Comparison of ENCODE assay signal across 8 cellular contexts in genomic region chr1:96722161-96722908, GRCh38. TPM values are rescaled to one million over a fixed set of nuclear protein-coding genes. Genes with fewer than 3 reads are reported as not detected.
DNase-seq lines count a peak whose midpoint lies in the region; TF ChIP-seq lines count a peak whose summit lies in the region.

No MANE protein-coding gene starts in this region.

- H3K27ac ChIP-seq in spleen: peak overlapping the region; percentile 80 to 97 (median 96)

- H3K27me3 Mint-ChIP-seq in T-helper 1 cell treated with Interleukin-12 subunit alpha and Interleukin-12 subunit beta and Interleukin-4 antibody, amounts not matched to agents 30 μg/mL and 1 μg/mL, for 36 hours (ENCODE audit: low read depth): peaks cover 11% of the 10 kb centered on the region

- H3K9me3 Mint-ChIP-seq in T-helper 1 cell treated with Interleukin-12 subunit alpha and Interleukin-12 subunit beta and Interleukin-4 antibody, amounts not matched to agents 30 μg/mL and 1 μg/mL, for 36 hours: no peaks in the 10 kb centered on the region

- peak overlapping the region; percentile 93 for H3K27ac Mint-ChIP-seq in T-helper 1 cell treated with Interleukin-12 subunit alpha and Interleukin-12 subunit beta and Interleukin-4 antibody, amounts not matched to agents 30 μg/mL and 1 μg/mL, for 36 hours

- H3K27me3 ChIP-seq in spleen (replicated peaks in 1 of 7): no peaks in the 10 kb centered on the region

- no peaks in the 10 kb centered on the region for H3K9me3 ChIP-seq in spleen

- peak overlapping the region; percentile 67 to 97 (median 86) for H3K4me3 ChIP-seq in spleen

- peaks cover 0 to 33% (median 3%) of the 10 kb centered on the region in 6 donors for H3K36me3 ChIP-seq in spleen

- no peak for TF ChIP-seq POLR2A in spleen (IDR thresholded peaks at IDR 0.05)

- DNase-seq in NCI-H524 (lab: John Stamatoyannopoulos, UW): peak; percentile 31 to 52
- no peak for DNase-seq in NCI-H524 treated with DMSO at 0.1 percent for 48 hours (lab: John Stamatoyannopoulos, UW)
- peak; percentile 6 for DNase-seq in H4 (ENCODE audit: low spot score)
- DNase-seq in KG1 (lab: John Stamatoyannopoulos, UW): peak; percentile 35
- peak; percentile 70 for DNase-seq in cerebellum (ENCODE audit: low spot score)
- DNase-seq in islet precursor cell: peak; percentile 78
- peak; percentile 92 for DNase-seq in spleen

- H3K4me1 Mint-ChIP-seq in T-helper 1 cell treated with Interleukin-12 subunit alpha and Interleukin-12 subunit beta and Interleukin-4 antibody, amounts not matched to agents 30 μg/mL and 1 μg/mL, for 36 hours (ENCODE audit: low read depth): peaks cover 27% of the 10 kb centered on the region

- peaks cover 12 to 52% (median 31%) of the 10 kb centered on the region in 6 donors for H3K4me1 ChIP-seq in spleen

- 1% methylated on average over 27 to 29 of the region's 29 CpGs for WGBS in spleen, 5 donors

- peak overlapping the region; percentile 96 for H3K4me3 Mint-ChIP-seq in T-helper 1 cell treated with Interleukin-12 subunit alpha and Interleukin-12 subunit beta and Interleukin-4 antibody, amounts not matched to agents 30 μg/mL and 1 μg/mL, for 36 hours

- TF ChIP-seq CTCF in spleen (IDR thresholded peaks at IDR 0.05 in 8 of 11, conservative IDR thresholded peaks at IDR 0.05 in 3 of 11): no peak

- intact Hi-C loops in spleen (cut with DNase I; ENCODE audit: low total_unique reads): no loop called here

- H3K36me3 Mint-ChIP-seq in T-helper 1 cell treated with Interleukin-12 subunit alpha and Interleukin-12 subunit beta and Interleukin-4 antibody, amounts not matched to agents 30 μg/mL and 1 μg/mL, for 36 hours (ENCODE audit: low read depth): peaks cover 13% of the 10 kb centered on the region

RNA-seq across cellular contexts. Expression of gene PTBP2, which starts 0.8 kb away (rescaled TPM):
- 4.5 and 10.3 TPM in 2 replicates for total RNA-seq in H4 (2014; rRNA removed; shearing (Covaris generic))
- total RNA-seq in cerebellum: 182 TPM
- 10 to 100 TPM; 21.0 to 89.9 (median 28.2) TPM for total RNA-seq in spleen
- 10 to 100 TPM; 15.4 to 23.6 (median 19.4) TPM for polyA plus RNA-seq in spleen
